In the genomic region with DNA sequence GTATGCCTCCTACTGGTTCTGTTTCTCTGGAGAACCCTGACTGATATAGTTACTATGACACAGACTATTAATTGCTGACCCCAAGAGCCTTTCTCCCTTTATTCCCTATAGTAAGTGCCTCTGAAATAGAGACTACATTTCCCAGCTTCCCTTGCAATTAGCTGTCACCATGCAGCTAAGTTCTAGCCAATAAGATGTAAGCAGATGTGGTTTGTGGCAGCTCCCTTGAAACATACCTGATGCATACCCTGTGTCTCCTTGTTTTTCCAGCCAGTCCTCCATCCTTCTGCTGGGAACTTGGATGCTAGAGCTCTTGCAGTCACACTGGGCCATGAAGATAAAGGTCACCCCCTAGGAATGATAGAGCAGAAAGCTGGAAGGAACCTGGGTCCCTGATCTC, we compare ENCODE assay signal across 1 cellular context.
A peak's percentile ranks its signal among the peaks of the same experiment; 100 is the strongest.
TF ChIP-seq lines count a peak whose summit lies in the region.

No MANE protein-coding gene starts in this region.

TF ChIP-seq in GM12878, 131 proteins besides CTCF, POLR2A, EP300 and RAD21:
- TF ChIP-seq MYB (IDR thresholded peaks at IDR 0.05; ENCODE audit: borderline replicate concordance, low read depth, low read length) (no peak), RUNX3 (IDR thresholded peaks at IDR 0.05; ENCODE audit: low read length) (peak; percentile 21), FOXM1 (IDR thresholded peaks at IDR 0.05; ENCODE audit: low read depth, low read length) (no peak), RCOR1 (conservative IDR thresholded peaks at IDR 0.05; ENCODE audit: low read depth, low read length) (no peak), CBFB (IDR thresholded peaks at IDR 0.05; ENCODE audit: low read depth) (no peak), ZNF217 (IDR thresholded peaks at IDR 0.05) (no peak), ZNF622 (IDR thresholded peaks at IDR 0.05) (no peak), SIX5 (IDR thresholded peaks at IDR 0.05; ENCODE audit: low read depth, low read length, severe bottlenecking) (peak; percentile 73), STAT1 (conservative IDR thresholded peaks at IDR 0.05) (no peak), SIN3A (IDR thresholded peaks at IDR 0.05; ENCODE audit: low read depth, low read length) (no peak), EZH2 (IDR thresholded peaks at IDR 0.05; ENCODE audit: borderline replicate concordance, control insufficient read depth, low read depth, low read length) (no peak), BHLHE40 (IDR thresholded peaks at IDR 0.05; ENCODE audit: borderline replicate concordance in 1 of 2, low read depth in 2 of 2, low read length in 1 of 2) (no peak), CREM (IDR thresholded peaks at IDR 0.05; ENCODE audit: low read depth) (peak; percentile 52; the same call in 1 of the 2 replicates), SUZ12 (IDR thresholded peaks at IDR 0.05; ENCODE audit: unreplicated experiment) (no peak), MTA2 (IDR thresholded peaks at IDR 0.05; ENCODE audit: low read depth) (no peak), NRF1 (conservative IDR thresholded peaks at IDR 0.05; ENCODE audit: low read depth, low read length) (no peak), HCFC1 (IDR thresholded peaks at IDR 0.05; ENCODE audit: low read length) (peak; percentile 60), PAX8 (IDR thresholded peaks at IDR 0.05) (no peak), WRNIP1 (IDR thresholded peaks at IDR 0.05; ENCODE audit: borderline replicate concordance, low read depth, low read length) (no peak), CREB1 (IDR thresholded peaks at IDR 0.05; ENCODE audit: low read depth) (peak; percentile 77), ASH2L (IDR thresholded peaks at IDR 0.05; ENCODE audit: borderline replicate concordance, low read depth) (no peak), IRF4 (IDR thresholded peaks at IDR 0.05; ENCODE audit: low read depth, low read length) (no peak), GATAD2B (conservative IDR thresholded peaks at IDR 0.05; ENCODE audit: low read depth) (no peak), ZZZ3 (IDR thresholded peaks at IDR 0.05; ENCODE audit: control insufficient read depth, insufficient read length, low read depth) (no peak), SMARCA5 (IDR thresholded peaks at IDR 0.05) (no peak)
- TF ChIP-seq, protein P1, sequence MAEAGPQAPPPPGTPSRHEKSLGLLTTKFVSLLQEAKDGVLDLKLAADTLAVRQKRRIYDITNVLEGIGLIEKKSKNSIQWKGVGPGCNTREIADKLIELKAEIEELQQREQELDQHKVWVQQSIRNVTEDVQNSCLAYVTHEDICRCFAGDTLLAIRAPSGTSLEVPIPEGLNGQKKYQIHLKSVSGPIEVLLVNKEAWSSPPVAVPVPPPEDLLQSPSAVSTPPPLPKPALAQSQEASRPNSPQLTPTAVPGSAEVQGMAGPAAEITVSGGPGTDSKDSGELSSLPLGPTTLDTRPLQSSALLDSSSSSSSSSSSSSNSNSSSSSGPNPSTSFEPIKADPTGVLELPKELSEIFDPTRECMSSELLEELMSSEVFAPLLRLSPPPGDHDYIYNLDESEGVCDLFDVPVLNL (IDR thresholded peaks at IDR 0.05; ENCODE audit: low read depth, low read length) = no peak
- TF ChIP-seq, protein P2, sequence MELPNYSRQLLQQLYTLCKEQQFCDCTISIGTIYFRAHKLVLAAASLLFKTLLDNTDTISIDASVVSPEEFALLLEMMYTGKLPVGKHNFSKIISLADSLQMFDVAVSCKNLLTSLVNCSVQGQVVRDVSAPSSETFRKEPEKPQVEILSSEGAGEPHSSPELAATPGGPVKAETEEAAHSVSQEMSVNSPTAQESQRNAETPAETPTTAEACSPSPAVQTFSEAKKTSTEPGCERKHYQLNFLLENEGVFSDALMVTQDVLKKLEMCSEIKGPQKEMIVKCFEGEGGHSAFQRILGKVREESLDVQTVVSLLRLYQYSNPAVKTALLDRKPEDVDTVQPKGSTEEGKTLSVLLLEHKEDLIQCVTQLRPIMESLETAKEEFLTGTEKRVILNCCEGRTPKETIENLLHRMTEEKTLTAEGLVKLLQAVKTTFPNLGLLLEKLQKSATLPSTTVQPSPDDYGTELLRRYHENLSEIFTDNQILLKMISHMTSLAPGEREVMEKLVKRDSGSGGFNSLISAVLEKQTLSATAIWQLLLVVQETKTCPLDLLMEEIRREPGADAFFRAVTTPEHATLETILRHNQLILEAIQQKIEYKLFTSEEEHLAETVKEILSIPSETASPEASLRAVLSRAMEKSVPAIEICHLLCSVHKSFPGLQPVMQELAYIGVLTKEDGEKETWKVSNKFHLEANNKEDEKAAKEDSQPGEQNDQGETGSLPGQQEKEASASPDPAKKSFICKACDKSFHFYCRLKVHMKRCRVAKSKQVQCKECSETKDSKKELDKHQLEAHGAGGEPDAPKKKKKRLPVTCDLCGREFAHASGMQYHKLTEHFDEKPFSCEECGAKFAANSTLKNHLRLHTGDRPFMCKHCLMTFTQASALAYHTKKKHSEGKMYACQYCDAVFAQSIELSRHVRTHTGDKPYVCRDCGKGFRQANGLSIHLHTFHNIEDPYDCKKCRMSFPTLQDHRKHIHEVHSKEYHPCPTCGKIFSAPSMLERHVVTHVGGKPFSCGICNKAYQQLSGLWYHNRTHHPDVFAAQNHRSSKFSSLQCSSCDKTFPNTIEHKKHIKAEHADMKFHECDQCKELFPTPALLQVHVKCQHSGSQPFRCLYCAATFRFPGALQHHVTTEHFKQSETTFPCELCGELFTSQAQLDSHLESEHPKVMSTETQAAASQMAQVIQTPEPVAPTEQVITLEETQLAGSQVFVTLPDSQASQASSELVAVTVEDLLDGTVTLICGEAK (IDR thresholded peaks at IDR 0.05; ENCODE audit: borderline replicate concordance) = no peak
- TF ChIP-seq, protein P3, sequence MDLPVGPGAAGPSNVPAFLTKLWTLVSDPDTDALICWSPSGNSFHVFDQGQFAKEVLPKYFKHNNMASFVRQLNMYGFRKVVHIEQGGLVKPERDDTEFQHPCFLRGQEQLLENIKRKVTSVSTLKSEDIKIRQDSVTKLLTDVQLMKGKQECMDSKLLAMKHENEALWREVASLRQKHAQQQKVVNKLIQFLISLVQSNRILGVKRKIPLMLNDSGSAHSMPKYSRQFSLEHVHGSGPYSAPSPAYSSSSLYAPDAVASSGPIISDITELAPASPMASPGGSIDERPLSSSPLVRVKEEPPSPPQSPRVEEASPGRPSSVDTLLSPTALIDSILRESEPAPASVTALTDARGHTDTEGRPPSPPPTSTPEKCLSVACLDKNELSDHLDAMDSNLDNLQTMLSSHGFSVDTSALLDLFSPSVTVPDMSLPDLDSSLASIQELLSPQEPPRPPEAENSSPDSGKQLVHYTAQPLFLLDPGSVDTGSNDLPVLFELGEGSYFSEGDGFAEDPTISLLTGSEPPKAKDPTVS (IDR thresholded peaks at IDR 0.05; ENCODE audit: low read depth, low read length) = no peak
- TF ChIP-seq, protein P4, sequence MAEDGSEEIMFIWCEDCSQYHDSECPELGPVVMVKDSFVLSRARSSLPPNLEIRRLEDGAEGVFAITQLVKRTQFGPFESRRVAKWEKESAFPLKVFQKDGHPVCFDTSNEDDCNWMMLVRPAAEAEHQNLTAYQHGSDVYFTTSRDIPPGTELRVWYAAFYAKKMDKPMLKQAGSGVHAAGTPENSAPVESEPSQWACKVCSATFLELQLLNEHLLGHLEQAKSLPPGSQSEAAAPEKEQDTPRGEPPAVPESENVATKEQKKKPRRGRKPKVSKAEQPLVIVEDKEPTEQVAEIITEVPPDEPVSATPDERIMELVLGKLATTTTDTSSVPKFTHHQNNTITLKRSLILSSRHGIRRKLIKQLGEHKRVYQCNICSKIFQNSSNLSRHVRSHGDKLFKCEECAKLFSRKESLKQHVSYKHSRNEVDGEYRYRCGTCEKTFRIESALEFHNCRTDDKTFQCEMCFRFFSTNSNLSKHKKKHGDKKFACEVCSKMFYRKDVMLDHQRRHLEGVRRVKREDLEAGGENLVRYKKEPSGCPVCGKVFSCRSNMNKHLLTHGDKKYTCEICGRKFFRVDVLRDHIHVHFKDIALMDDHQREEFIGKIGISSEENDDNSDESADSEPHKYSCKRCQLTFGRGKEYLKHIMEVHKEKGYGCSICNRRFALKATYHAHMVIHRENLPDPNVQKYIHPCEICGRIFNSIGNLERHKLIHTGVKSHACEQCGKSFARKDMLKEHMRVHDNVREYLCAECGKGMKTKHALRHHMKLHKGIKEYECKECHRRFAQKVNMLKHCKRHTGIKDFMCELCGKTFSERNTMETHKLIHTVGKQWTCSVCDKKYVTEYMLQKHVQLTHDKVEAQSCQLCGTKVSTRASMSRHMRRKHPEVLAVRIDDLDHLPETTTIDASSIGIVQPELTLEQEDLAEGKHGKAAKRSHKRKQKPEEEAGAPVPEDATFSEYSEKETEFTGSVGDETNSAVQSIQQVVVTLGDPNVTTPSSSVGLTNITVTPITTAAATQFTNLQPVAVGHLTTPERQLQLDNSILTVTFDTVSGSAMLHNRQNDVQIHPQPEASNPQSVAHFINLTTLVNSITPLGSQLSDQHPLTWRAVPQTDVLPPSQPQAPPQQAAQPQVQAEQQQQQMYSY (CRISPR knock-in tag; IDR thresholded peaks at IDR 0.05) = no peak
- TF ChIP-seq, protein P5, sequence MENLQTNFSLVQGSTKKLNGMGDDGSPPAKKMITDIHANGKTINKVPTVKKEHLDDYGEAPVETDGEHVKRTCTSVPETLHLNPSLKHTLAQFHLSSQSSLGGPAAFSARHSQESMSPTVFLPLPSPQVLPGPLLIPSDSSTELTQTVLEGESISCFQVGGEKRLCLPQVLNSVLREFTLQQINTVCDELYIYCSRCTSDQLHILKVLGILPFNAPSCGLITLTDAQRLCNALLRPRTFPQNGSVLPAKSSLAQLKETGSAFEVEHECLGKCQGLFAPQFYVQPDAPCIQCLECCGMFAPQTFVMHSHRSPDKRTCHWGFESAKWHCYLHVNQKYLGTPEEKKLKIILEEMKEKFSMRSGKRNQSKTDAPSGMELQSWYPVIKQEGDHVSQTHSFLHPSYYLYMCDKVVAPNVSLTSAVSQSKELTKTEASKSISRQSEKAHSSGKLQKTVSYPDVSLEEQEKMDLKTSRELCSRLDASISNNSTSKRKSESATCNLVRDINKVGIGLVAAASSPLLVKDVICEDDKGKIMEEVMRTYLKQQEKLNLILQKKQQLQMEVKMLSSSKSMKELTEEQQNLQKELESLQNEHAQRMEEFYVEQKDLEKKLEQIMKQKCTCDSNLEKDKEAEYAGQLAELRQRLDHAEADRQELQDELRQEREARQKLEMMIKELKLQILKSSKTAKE (IDR thresholded peaks at IDR 0.05; ENCODE audit: low read depth, poor library complexity, severe bottlenecking) = no peak
- TF ChIP-seq, protein P6, sequence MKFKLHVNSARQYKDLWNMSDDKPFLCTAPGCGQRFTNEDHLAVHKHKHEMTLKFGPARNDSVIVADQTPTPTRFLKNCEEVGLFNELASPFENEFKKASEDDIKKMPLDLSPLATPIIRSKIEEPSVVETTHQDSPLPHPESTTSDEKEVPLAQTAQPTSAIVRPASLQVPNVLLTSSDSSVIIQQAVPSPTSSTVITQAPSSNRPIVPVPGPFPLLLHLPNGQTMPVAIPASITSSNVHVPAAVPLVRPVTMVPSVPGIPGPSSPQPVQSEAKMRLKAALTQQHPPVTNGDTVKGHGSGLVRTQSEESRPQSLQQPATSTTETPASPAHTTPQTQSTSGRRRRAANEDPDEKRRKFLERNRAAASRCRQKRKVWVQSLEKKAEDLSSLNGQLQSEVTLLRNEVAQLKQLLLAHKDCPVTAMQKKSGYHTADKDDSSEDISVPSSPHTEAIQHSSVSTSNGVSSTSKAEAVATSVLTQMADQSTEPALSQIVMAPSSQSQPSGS (IDR thresholded peaks at IDR 0.05; ENCODE audit: low read length) = no peak
